ENCODE assay signal across 1 cellular context in genomic region chr10:42959833-42960232, GRCh38.
TF ChIP-seq lines count a peak whose summit lies in the region.

No MANE protein-coding gene starts in this region.

TF ChIP-seq in WTC11, 78 proteins besides CTCF, POLR2A, EP300 and RAD21 (continued from another document):
- no peak for TF ChIP-seq ARID4B (CRISPR knock-in tag; IDR thresholded peaks at IDR 0.05; ENCODE audit: borderline replicate concordance)
- TF ChIP-seq, protein P1, sequence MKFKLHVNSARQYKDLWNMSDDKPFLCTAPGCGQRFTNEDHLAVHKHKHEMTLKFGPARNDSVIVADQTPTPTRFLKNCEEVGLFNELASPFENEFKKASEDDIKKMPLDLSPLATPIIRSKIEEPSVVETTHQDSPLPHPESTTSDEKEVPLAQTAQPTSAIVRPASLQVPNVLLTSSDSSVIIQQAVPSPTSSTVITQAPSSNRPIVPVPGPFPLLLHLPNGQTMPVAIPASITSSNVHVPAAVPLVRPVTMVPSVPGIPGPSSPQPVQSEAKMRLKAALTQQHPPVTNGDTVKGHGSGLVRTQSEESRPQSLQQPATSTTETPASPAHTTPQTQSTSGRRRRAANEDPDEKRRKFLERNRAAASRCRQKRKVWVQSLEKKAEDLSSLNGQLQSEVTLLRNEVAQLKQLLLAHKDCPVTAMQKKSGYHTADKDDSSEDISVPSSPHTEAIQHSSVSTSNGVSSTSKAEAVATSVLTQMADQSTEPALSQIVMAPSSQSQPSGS (CRISPR knock-in tag; IDR thresholded peaks at IDR 0.05; ENCODE audit: borderline replicate concordance, low read depth) = no peak
TF ChIP-seq in WTC11: peak in this region for 0.
